Comparison of ENCODE assay signal across 15 cellular contexts in the genomic region with DNA sequence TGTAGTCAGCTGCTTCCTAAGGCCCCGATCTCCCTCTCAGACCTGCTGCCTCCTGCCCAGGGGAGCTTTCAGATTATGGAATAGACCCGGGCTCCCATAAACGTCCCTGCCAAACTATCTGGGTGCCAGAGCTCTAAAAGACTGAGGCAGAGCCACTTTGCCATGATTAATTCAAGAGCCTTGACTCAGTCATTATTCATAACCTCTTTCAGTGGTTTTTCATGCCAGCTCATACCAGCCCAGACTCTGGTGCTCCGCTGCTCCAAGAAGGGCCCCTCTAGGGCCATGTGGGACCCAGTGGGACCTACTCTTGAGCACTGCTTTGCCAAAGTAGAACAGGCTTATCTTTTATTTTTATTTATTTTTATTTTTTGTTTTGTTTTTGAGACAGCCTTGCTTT. TPM values are rescaled to one million over a fixed set of nuclear protein-coding genes. Genes with fewer than 3 reads are reported as not detected.
DNase-seq lines count a peak whose midpoint lies in the region; ATAC-seq, FAIRE-seq and TF ChIP-seq lines count a peak whose summit lies in the region.
"Had no signal": no experiment of that assay in that cellular context is flagged by ENCODE, and none has a peak within 500 bp of the region (broad histone marks: within the 10 kb centered on the region; RNA-seq: fewer than 3 reads in every experiment).

No MANE protein-coding gene starts in this region.

- H3K9me3 ChIP-seq in BLaER1 treated with 17β-estradiol and CSF1 and Interleukin-3, amounts not matched to agents 10 nM and 100 nM (replicated peaks in 1 of 11) = peaks cover 0 to 7% (median 0%) of the 10 kb centered on the region in 11 experiments; a peak in 4 of 22 replicates
- H3K9me3 ChIP-seq in pancreas = no peaks in the 10 kb centered on the region
- H3K9me3 ChIP-seq: body of pancreas had no signal

- H3K27ac Mint-ChIP-seq in mesothelial cell of epicardium = peak overlapping the region; percentile 16

- 63 to 74% methylated on average over 4 of the region's 4 CpGs for WGBS in pancreas, 2 donors

- H3K9ac ChIP-seq in BLaER1 treated with 17β-estradiol and CSF1 and Interleukin-3, amounts not matched to agents 10 nM and 100 nM = peak overlapping the region in 6 of 11 experiments; percentile 6 to 48 (median 20); a peak in 4 of 22 replicates

- peaks cover 20% of the 10 kb centered on the region for H3K4me1 Mint-ChIP-seq in activated T-cell treated with anti-CD3 and anti-CD28 coated beads, Interleukin-2, amount 50 U/mL, for 4 hours (ENCODE audit: low read depth)
- H3K4me1 Mint-ChIP-seq in mesothelial cell of epicardium = peaks cover 7% of the 10 kb centered on the region

- H3K9me3 Mint-ChIP-seq in activated T-cell treated with anti-CD3 and anti-CD28 coated beads, Interleukin-2, amount 50 U/mL, for 4 hours = no peaks in the 10 kb centered on the region
- H3K9me3 Mint-ChIP-seq in mesothelial cell of epicardium = peaks cover 4% of the 10 kb centered on the region
- H3K9me3 Mint-ChIP-seq: CD8-positive, alpha-beta memory T cell had no signal

- DNase-seq in Caki2 (ENCODE audit: low read depth) = peak; percentile 44
- DNase-seq in activated T-cell treated with anti-CD3 and anti-CD28 coated beads, Interleukin-2, amount 50 U/mL, for 4 hours = no peak
- DNase-seq in mesothelial cell of epicardium (ENCODE audit: low spot score in 2 of 2, unreplicated experiment in 2 of 2) = no peak
- DNase-seq in pancreas = no peak
- no peak for DNase-seq in G401 (ENCODE audit: low spot score)
- DNase-seq: body of pancreas; CD8-positive, alpha-beta memory T cell; glutamatergic neuron; Karpas-422; NCI-H1930; NCI-H526; SHP77; T-helper 9 cell had no signal

- TF ChIP-seq CTCF in mesothelial cell of epicardium (IDR thresholded peaks at IDR 0.05; ENCODE audit: unreplicated experiment) (no peak), pancreas (IDR thresholded peaks at IDR 0.05) (no peak)

- H3K36me3 Mint-ChIP-seq in activated T-cell treated with anti-CD3 and anti-CD28 coated beads, Interleukin-2, amount 50 U/mL, for 4 hours (ENCODE audit: insufficient read depth) = no peaks in the 10 kb centered on the region
- H3K36me3 Mint-ChIP-seq in mesothelial cell of epicardium = no peaks in the 10 kb centered on the region
- H3K36me3 Mint-ChIP-seq: CD8-positive, alpha-beta memory T cell had no signal

- peak; percentile 94 to 95 for ATAC-seq in activated T-cell treated with anti-CD3 and anti-CD28 coated beads, Interleukin-2, amount 50 U/mL, for 4 hours
- no peak for ATAC-seq in pancreas
- no peak for ATAC-seq in GM21390 (IDR thresholded peaks at IDR 0.05; ENCODE audit: unreplicated experiment)
- ATAC-seq: body of pancreas had no signal

- in situ Hi-C loops in Caki2 (cut with HindIII; ENCODE audit: low pct_unique_long_range_greater_than_20kb, low sequenced_read_pairs) = loop anchor here (10.0 kb wide), 1 partner anchor 63 kb away; no protein-coding TSS in a partner anchor
- in situ Hi-C loops in G401 (cut with HindIII; ENCODE audit: low sequenced_read_pairs) = loop anchor here (10.0 kb wide), 1 partner anchor 47 kb away; no protein-coding TSS in a partner anchor

- H3K36me3 ChIP-seq in BLaER1 treated with 17β-estradiol and CSF1 and Interleukin-3, amounts not matched to agents 10 nM and 100 nM = no peaks in the 10 kb centered on the region
- no peaks in the 10 kb centered on the region for H3K36me3 ChIP-seq in pancreas

- no peak overlapping the region for H3K4me3 Mint-ChIP-seq in activated T-cell treated with anti-CD3 and anti-CD28 coated beads, Interleukin-2, amount 50 U/mL, for 4 hours
- no peak overlapping the region for H3K4me3 Mint-ChIP-seq in mesothelial cell of epicardium
- H3K4me3 Mint-ChIP-seq: CD8-positive, alpha-beta memory T cell had no signal

- intact Hi-C loops in pancreas (cut with DNase I) = loop anchor here in 1 of 3 donors (10.0 kb wide), 1 partner anchor 83 kb away; a partner anchor contains a TSS

- H3K4me3 ChIP-seq in BLaER1 treated with 17β-estradiol and CSF1 and Interleukin-3, amounts not matched to agents 10 nM and 100 nM = no peak overlapping the region
- H3K4me3 ChIP-seq in pancreas = no peak overlapping the region
- H3K4me3 ChIP-seq: body of pancreas had no signal

- H3K27ac ChIP-seq in BLaER1 treated with 17β-estradiol and CSF1 and Interleukin-3, amounts not matched to agents 10 nM and 100 nM = 0 out of 22 replicates have a peak overlapping the region, but pooled peaks of 2 of the 11 experiments have one; percentile 14 to 32
- H3K27ac ChIP-seq in pancreas = no peak overlapping the region
- H3K27ac ChIP-seq: body of pancreas had no signal

- H3K27me3 ChIP-seq in BLaER1 treated with 17β-estradiol and CSF1 and Interleukin-3, amounts not matched to agents 10 nM and 100 nM = no peaks in the 10 kb centered on the region
- no peaks in the 10 kb centered on the region for H3K27me3 ChIP-seq in pancreas
- H3K27me3 ChIP-seq: body of pancreas had no signal

- peaks cover 23 to 63% (median 56%) of the 10 kb centered on the region in 10 experiments for H3K4me1 ChIP-seq in BLaER1 treated with 17β-estradiol and CSF1 and Interleukin-3, amounts not matched to agents 10 nM and 100 nM
- no peaks in the 10 kb centered on the region for H3K4me1 ChIP-seq in pancreas

- H3K27me3 Mint-ChIP-seq in activated T-cell treated with anti-CD3 and anti-CD28 coated beads, Interleukin-2, amount 50 U/mL, for 4 hours (ENCODE audit: low read depth) = no peaks in the 10 kb centered on the region
- H3K27me3 Mint-ChIP-seq in mesothelial cell of epicardium (ENCODE audit: low read depth) = peaks cover 23% of the 10 kb centered on the region
- H3K27me3 Mint-ChIP-seq: CD8-positive, alpha-beta memory T cell had no signal

- no peaks in the 10 kb centered on the region for H4K20me1 ChIP-seq in BLaER1 treated with 17β-estradiol and CSF1 and Interleukin-3, amounts not matched to agents 10 nM and 100 nM

- no peak for FAIRE-seq in pancreas (lab: Jason Lieb, UNC)

- peak overlapping the region in 9 of 11 experiments; percentile 0 to 57 (median 23); a peak in 10 of 22 replicates for H3K4me2 ChIP-seq in BLaER1 treated with 17β-estradiol and CSF1 and Interleukin-3, amounts not matched to agents 10 nM and 100 nM

RNA-seq across cellular contexts. Expression of a gene that starts 23.9 kb away (rescaled TPM):
- total RNA-seq in Caki2 (2014; rRNA removed; shearing (Covaris generic); ENCODE audit: low replicate concordance) = not detected in 2 replicates
- total RNA-seq in activated T-cell treated with anti-CD3 and anti-CD28 coated beads, Interleukin-2, amount 50 U/mL, for 4 hours = not detected
- total RNA-seq in mesothelial cell of epicardium (0.18 TPM in 1 of 3 replicates, not detected in the others), pancreas (not detected)
- under 1 TPM; 0.11 to 0.77 TPM for polyA plus RNA-seq in pancreas
- not detected in 2 replicates for total RNA-seq in G401 (2014; rRNA removed; shearing (Covaris generic))
- total RNA-seq: body of pancreas had no signal

RNA-seq across cellular contexts. Expression of a gene that starts 28.1 kb away (rescaled TPM):
- not detected in 2 replicates for total RNA-seq in Caki2 (2014; rRNA removed; shearing (Covaris generic); ENCODE audit: low replicate concordance)
- not detected for total RNA-seq in activated T-cell treated with anti-CD3 and anti-CD28 coated beads, Interleukin-2, amount 50 U/mL, for 4 hours
- total RNA-seq in mesothelial cell of epicardium (not detected in 3 replicates), pancreas (1 to 10 TPM in 1 of 6 donors, under 1 TPM in 5; 0.22 to 1.0 (median 0.49) TPM)
- 10 to 100 TPM in 1 of 2 donors, 1 to 10 TPM in 1; 5.7 to 13.5 TPM for polyA plus RNA-seq in pancreas
- total RNA-seq in G401 (2014; rRNA removed; shearing (Covaris generic)) = not detected in 2 replicates

Comparison
In these comparisons a context has a peak if more than half of its experiments do, and no peak if none do; other contexts are left out.
1. ATAC-seq: peak in activated T-cell treated with anti-CD3 and anti-CD28 coated beads, Interleukin-2, amount 50 U/mL, for 4 hours (2 of 2); none in pancreas (0 of 4) and GM21390 (single experiment).